In the genomic region with DNA sequence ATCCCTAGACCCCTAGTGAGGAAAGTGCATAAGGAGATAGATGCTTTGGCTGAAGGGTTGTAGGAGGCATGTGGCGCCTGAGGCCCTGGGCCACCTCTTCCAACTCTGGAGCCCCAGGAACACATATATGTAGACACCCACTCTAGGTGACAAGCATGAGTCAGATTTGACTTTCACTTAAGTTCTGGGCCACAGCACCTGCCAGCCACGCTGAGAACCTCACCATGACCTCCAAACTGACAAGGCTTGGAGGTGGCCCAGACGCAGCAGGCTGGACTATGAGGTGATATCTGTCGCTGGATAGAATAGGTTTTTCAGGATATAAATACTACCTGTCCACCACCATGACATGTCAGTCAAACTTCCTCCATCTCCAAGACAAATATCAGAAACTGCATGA, we compare ENCODE assay signal across 3 cellular contexts.
"Had no signal": no experiment of that assay in that cellular context is flagged by ENCODE, and none has a peak within 500 bp of the region (broad histone marks: within the 10 kb centered on the region; RNA-seq: fewer than 3 reads in every experiment).

No MANE protein-coding gene starts in this region.

- DNase-seq: GDM1, GF-D8 had no signal

- H3K4me3 ChIP-seq: GM12878 had no signal
